12 cellular contexts compared by ENCODE assay signal in the genomic region with DNA sequence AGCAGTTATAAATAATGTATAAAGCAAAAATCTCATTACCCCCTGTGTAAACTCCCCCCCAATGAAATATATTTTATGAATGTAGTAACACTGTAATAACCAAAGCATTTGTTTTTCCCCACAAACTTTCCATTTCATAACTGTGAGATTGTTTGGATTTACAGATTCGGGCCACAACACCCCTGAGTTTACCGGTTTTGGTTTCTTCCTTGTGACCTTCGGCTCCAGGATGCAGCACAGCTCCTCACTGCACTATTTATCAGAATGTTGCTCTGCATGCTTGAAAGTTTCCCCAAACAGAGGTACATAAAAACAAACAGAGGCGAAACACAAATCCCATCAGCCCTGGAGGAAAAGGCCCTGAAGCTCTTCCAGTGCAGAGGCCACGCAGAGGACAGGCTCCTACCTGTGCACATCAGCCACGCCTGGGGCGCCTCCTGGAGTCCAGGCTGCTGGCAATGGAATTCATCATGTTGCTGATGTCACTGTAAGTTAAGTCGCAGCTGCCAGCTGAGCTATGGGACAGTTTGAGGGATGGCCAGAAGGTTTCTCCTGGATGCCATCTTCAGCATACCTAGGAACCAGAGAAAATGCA.
DNase-seq lines count a peak whose midpoint lies in the region; ATAC-seq and TF ChIP-seq lines count a peak whose summit lies in the region.
"Had no signal": no experiment of that assay in that cellular context is flagged by ENCODE, and none has a peak within 500 bp of the region (broad histone marks: within the 10 kb centered on the region; RNA-seq: fewer than 3 reads in every experiment).

No MANE protein-coding gene starts in this region.

- H3K4me3 Mint-ChIP-seq in activated B cell treated with CpG ODN at 0.5 μM for 24 hours, result peak overlapping the region; percentile 44
- no peak overlapping the region for H3K4me3 Mint-ChIP-seq in stimulated activated naive B cell treated with anti-CD40 and anti-IgM and Interleukin-4, amounts not matched to agents 10 μg/mL and 1 μg/mL and 100 μg/mL, for 72 hours
- H3K4me3 Mint-ChIP-seq: brain had no signal

- no peaks in the 10 kb centered on the region for H3K27me3 ChIP-seq in GM06990 (replicated peaks; ENCODE audit: control insufficient read depth, insufficient read depth, low read length)
- H3K27me3 ChIP-seq: gastrocnemius medialis had no signal

- H3K27me3 Mint-ChIP-seq in activated B cell treated with CpG ODN at 0.5 μM for 24 hours, result no peaks in the 10 kb centered on the region
- peaks cover 0 to 6% of the 10 kb centered on the region in 2 donors for H3K27me3 Mint-ChIP-seq in stimulated activated naive B cell treated with anti-CD40 and anti-IgM and Interleukin-4, amounts not matched to agents 10 μg/mL and 1 μg/mL and 100 μg/mL, for 72 hours
- H3K27me3 Mint-ChIP-seq: naive thymus-derived CD8-positive, alpha-beta T cell had no signal

- H3K4me3 ChIP-seq in GM06990 (replicated peaks; ENCODE audit: low read depth, low read length), result no peak overlapping the region; the same call in 1 of the 2 replicates
- H3K4me3 ChIP-seq in HEK293 (ENCODE audit: low read depth, low read length), result no peak overlapping the region
- H3K4me3 ChIP-seq: gastrocnemius medialis had no signal

- no peak overlapping the region for H3K27ac ChIP-seq in HEK293 (ENCODE audit: extremely low read depth, low read depth, low read length)
- H3K27ac ChIP-seq: gastrocnemius medialis had no signal

- intact Hi-C loops in activated B cell treated with CpG ODN at 0.5 μM for 24 hours (cut with micrococcal nuclease) (loop anchor here (1.0 kb wide), 1 partner anchor 157 kb away; no protein-coding TSS in a partner anchor), left colon (cut with DNase I, micrococcal nuclease) (no loop called here)

- ATAC-seq in activated B cell treated with CpG ODN at 0.5 μM for 24 hours (ENCODE audit: low read depth) (no peak), left colon (peak; percentile 77), HG03139 (IDR thresholded peaks at IDR 0.05; ENCODE audit: unreplicated experiment) (no peak), GM18861 (IDR thresholded peaks at IDR 0.05; ENCODE audit: unreplicated experiment) (no peak)
- no peak for ATAC-seq in stimulated activated naive B cell treated with anti-CD40 and anti-IgM and Interleukin-4, amounts not matched to agents 10 μg/mL and 1 μg/mL and 100 μg/mL, for 72 hours (replicated peaks)
- ATAC-seq: naive thymus-derived CD8-positive, alpha-beta T cell had no signal

- peak; percentile 32 for DNase-seq in GM06990 (ENCODE audit: extremely low read depth, insufficient read length)
- DNase-seq in activated B cell treated with CpG ODN at 0.5 μM for 24 hours, result no peak
- DNase-seq in left colon, result peak; percentile 32 to 57
- no peak for DNase-seq in kidney glomerular epithelial cell (lab: John Stamatoyannopoulos, UW)
- no peak for DNase-seq in stimulated activated naive B cell treated with anti-CD40 and anti-IgM and Interleukin-4, amounts not matched to agents 10 μg/mL and 1 μg/mL and 100 μg/mL, for 72 hours
- DNase-seq: gastrocnemius medialis, NCI-H226 had no signal

- H3K9me3 Mint-ChIP-seq in activated B cell treated with CpG ODN at 0.5 μM for 24 hours, result no peaks in the 10 kb centered on the region
- H3K9me3 Mint-ChIP-seq in stimulated activated naive B cell treated with anti-CD40 and anti-IgM and Interleukin-4, amounts not matched to agents 10 μg/mL and 1 μg/mL and 100 μg/mL, for 72 hours, result peaks cover 1 to 6% of the 10 kb centered on the region in 2 donors

- CTCF ChIA-PET in HEK293 (lab: Yijun Ruan, JAX) (interaction anchor here (0.6 to 1.1 kb wide), 3 partner anchors 10 to 124 kb away, joined by 3 to 4 read pairs (median 3); no protein-coding TSS in a partner anchor), activated B cell treated with CpG ODN at 0.5 μM for 24 hours (lab: Charles Lee) (interaction anchor here (1.1 to 2.1 kb wide), 3 partner anchors 121 to 503 kb away, joined by 3 to 5 read pairs (median 3); no protein-coding TSS in a partner anchor)

- peak overlapping the region; percentile 90 for H3K27ac Mint-ChIP-seq in activated B cell treated with CpG ODN at 0.5 μM for 24 hours
- no peak overlapping the region for H3K27ac Mint-ChIP-seq in stimulated activated naive B cell treated with anti-CD40 and anti-IgM and Interleukin-4, amounts not matched to agents 10 μg/mL and 1 μg/mL and 100 μg/mL, for 72 hours

- H3K4me1 ChIP-seq in HEK293 (ENCODE audit: control insufficient read depth, insufficient read depth, low read length), result peaks cover 5% of the 10 kb centered on the region; the same call in 1 of the 2 replicates
- H3K4me1 ChIP-seq: gastrocnemius medialis had no signal

- TF ChIP-seq CTCF in GM06990 (IDR thresholded peaks at IDR 0.05; ENCODE audit: insufficient read depth, low read length, poor library complexity, severe bottlenecking) (peak; percentile 34), HEK293 (tag by site-specific recombination; IDR thresholded peaks at IDR 0.05) (no peak), activated B cell treated with CpG ODN at 0.5 μM for 24 hours (IDR thresholded peaks at IDR 0.05) (no peak)

- H3K4me1 Mint-ChIP-seq in activated B cell treated with CpG ODN at 0.5 μM for 24 hours, result peaks cover 33% of the 10 kb centered on the region
- H3K4me1 Mint-ChIP-seq in stimulated activated naive B cell treated with anti-CD40 and anti-IgM and Interleukin-4, amounts not matched to agents 10 μg/mL and 1 μg/mL and 100 μg/mL, for 72 hours, result peaks cover 6 to 13% of the 10 kb centered on the region in 2 donors
- H3K4me1 Mint-ChIP-seq: brain had no signal

- H3K9me3 ChIP-seq in HEK293 (ENCODE audit: control insufficient read depth, insufficient read depth, low read depth, low read length), result no peaks in the 10 kb centered on the region
- H3K9me3 ChIP-seq: gastrocnemius medialis had no signal

- H3K36me3 Mint-ChIP-seq in activated B cell treated with CpG ODN at 0.5 μM for 24 hours (ENCODE audit: low read depth), result no peaks in the 10 kb centered on the region
- no peaks in the 10 kb centered on the region for H3K36me3 Mint-ChIP-seq in stimulated activated naive B cell treated with anti-CD40 and anti-IgM and Interleukin-4, amounts not matched to agents 10 μg/mL and 1 μg/mL and 100 μg/mL, for 72 hours
- H3K36me3 Mint-ChIP-seq: brain; naive thymus-derived CD8-positive, alpha-beta T cell had no signal

- POLR2A ChIA-PET in HEK293 (lab: Yijun Ruan, JAX), result no interaction called here
- POLR2A ChIA-PET in activated B cell treated with CpG ODN at 0.5 μM for 24 hours (lab: Charles Lee), result interaction anchor here (2.5 to 3.6 kb wide), 2 partner anchors 115 to 122 kb away, joined by 14 to 23 read pairs; a partner anchor contains a TSS

- H3K36me3 ChIP-seq in GM06990 (ENCODE audit: control insufficient read depth, insufficient read depth, low read length), result no peaks in the 10 kb centered on the region
- no peaks in the 10 kb centered on the region for H3K36me3 ChIP-seq in HEK293 (ENCODE audit: control insufficient read depth in 2 of 2, insufficient read depth in 1 of 2, low read length in 2 of 2)
- H3K36me3 ChIP-seq: gastrocnemius medialis had no signal

TF ChIP-seq in HEK293, 187 proteins besides CTCF, POLR2A, EP300 and RAD21:
- TF ChIP-seq ZNF175 (tag by site-specific recombination; IDR thresholded peaks at IDR 0.05) (no peak), ZNF48 (tag by site-specific recombination; IDR thresholded peaks at IDR 0.05) (no peak), GLI2 (tag by site-specific recombination; IDR thresholded peaks at IDR 0.05; ENCODE audit: borderline replicate concordance, low read depth) (no peak), ZNF214 (tag by site-specific recombination; IDR thresholded peaks at IDR 0.05; ENCODE audit: borderline replicate concordance) (no peak)
- TF ChIP-seq, protein P1, sequence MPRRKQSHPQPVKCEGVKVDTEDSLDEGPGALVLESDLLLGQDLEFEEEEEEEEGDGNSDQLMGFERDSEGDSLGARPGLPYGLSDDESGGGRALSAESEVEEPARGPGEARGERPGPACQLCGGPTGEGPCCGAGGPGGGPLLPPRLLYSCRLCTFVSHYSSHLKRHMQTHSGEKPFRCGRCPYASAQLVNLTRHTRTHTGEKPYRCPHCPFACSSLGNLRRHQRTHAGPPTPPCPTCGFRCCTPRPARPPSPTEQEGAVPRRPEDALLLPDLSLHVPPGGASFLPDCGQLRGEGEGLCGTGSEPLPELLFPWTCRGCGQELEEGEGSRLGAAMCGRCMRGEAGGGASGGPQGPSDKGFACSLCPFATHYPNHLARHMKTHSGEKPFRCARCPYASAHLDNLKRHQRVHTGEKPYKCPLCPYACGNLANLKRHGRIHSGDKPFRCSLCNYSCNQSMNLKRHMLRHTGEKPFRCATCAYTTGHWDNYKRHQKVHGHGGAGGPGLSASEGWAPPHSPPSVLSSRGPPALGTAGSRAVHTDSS (tag by site-specific recombination; IDR thresholded peaks at IDR 0.05), result no peak
- TF ChIP-seq, protein P2, sequence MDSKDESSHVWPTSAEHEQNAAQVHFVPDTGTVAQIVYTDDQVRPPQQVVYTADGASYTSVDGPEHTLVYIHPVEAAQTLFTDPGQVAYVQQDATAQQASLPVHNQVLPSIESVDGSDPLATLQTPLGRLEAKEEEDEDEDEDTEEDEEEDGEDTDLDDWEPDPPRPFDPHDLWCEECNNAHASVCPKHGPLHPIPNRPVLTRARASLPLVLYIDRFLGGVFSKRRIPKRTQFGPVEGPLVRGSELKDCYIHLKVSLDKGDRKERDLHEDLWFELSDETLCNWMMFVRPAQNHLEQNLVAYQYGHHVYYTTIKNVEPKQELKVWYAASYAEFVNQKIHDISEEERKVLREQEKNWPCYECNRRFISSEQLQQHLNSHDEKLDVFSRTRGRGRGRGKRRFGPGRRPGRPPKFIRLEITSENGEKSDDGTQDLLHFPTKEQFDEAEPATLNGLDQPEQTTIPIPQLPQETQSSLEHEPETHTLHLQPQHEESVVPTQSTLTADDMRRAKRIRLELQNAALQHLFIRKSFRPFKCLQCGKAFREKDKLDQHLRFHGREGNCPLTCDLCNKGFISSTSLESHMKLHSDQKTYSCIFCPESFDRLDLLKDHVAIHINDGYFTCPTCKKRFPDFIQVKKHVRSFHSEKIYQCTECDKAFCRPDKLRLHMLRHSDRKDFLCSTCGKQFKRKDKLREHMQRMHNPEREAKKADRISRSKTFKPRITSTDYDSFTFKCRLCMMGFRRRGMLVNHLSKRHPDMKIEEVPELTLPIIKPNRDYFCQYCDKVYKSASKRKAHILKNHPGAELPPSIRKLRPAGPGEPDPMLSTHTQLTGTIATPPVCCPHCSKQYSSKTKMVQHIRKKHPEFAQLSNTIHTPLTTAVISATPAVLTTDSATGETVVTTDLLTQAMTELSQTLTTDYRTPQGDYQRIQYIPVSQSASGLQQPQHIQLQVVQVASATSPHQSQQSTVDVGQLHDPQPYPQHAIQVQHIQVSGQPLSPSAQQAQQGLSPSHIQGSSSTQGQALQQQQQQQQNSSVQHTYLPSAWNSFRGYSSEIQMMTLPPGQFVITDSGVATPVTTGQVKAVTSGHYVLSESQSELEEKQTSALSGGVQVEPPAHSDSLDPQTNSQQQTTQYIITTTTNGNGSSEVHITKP (tag by site-specific recombination; IDR thresholded peaks at IDR 0.05), result 0 out of 2 replicates have a peak, but pooled peaks have one; percentile 14

Comparison
In these comparisons a context has a peak if more than half of its experiments do, and no peak if none do; other contexts are left out.
1. DNase-seq: peak in GM06990 (single experiment) and left colon (2 of 2); none in activated B cell treated with CpG ODN at 0.5 μM for 24 hours (single experiment), kidney glomerular epithelial cell (single experiment) and stimulated activated naive B cell treated with anti-CD40 and anti-IgM and Interleukin-4, amounts not matched to agents 10 μg/mL and 1 μg/mL and 100 μg/mL, for 72 hours (single experiment).